20 cellular contexts compared by ENCODE assay signal in genomic region chr6:91243436-91243835, GRCh38.
DNase-seq lines count a peak whose midpoint lies in the region; TF ChIP-seq lines count a peak whose summit lies in the region.
"Had no signal": no experiment of that assay in that cellular context is flagged by ENCODE, and none has a peak within 500 bp of the region (broad histone marks: within the 10 kb centered on the region; RNA-seq: fewer than 3 reads in every experiment).

No MANE protein-coding gene starts in this region.

- H3K36me3 ChIP-seq in right atrium auricular region = no peaks in the 10 kb centered on the region
- H3K36me3 ChIP-seq: BLaER1 treated with 17β-estradiol and CSF1 and Interleukin-3, amounts not matched to agents 10 nM and 100 nM had no signal

- no peak overlapping the region for H3K4me3 ChIP-seq in right atrium auricular region
- H3K4me3 ChIP-seq: A549; BLaER1 treated with 17β-estradiol and CSF1 and Interleukin-3, amounts not matched to agents 10 nM and 100 nM had no signal

- H3K27me3 ChIP-seq in right atrium auricular region = no peaks in the 10 kb centered on the region
- H3K27me3 ChIP-seq: BLaER1 treated with 17β-estradiol and CSF1 and Interleukin-3, amounts not matched to agents 10 nM and 100 nM had no signal

- no peaks in the 10 kb centered on the region for H3K9me3 ChIP-seq in right atrium auricular region
- H3K9me3 ChIP-seq: A549; BLaER1 treated with 17β-estradiol and CSF1 and Interleukin-3, amounts not matched to agents 10 nM and 100 nM; Caco-2 had no signal

- H3K4me1 ChIP-seq in right atrium auricular region = no peaks in the 10 kb centered on the region
- H3K4me1 ChIP-seq: A549; BLaER1 treated with 17β-estradiol and CSF1 and Interleukin-3, amounts not matched to agents 10 nM and 100 nM; Caco-2 had no signal

- TF ChIP-seq CTCF in right atrium auricular region (IDR thresholded peaks at IDR 0.05) = no peak

- DNase-seq in DMS 273 (lab: John Stamatoyannopoulos, UW; ENCODE audit: unreplicated experiment) = peak; percentile 4
- no peak for DNase-seq in DMS 273 treated with DMSO at 0.1 percent for 48 hours (lab: John Stamatoyannopoulos, UW)
- DNase-seq in NCI-H1694 treated with DMSO at 0.1 percent for 48 hours (lab: John Stamatoyannopoulos, UW) = peak; percentile 20
- DNase-seq in NCI-H446 treated with DMSO at 0.1 percent for 48 hours (lab: John Stamatoyannopoulos, UW) = peak; percentile 78
- DNase-seq in DMS53 (lab: John Stamatoyannopoulos, UW) = no peak
- DNase-seq in right atrium auricular region (ENCODE audit: low spot score) = no peak
- no peak for DNase-seq in hippocampal formation (lab: John Stamatoyannopoulos, UW)
- DNase-seq: AML-193; Caco-2; Calu3; CD4-positive, alpha-beta T cell; CD8-positive, alpha-beta T cell; DMS79; DND-41; EL; GF-D8 had no signal

- H3K27ac ChIP-seq in right atrium auricular region = no peak overlapping the region
- H3K27ac ChIP-seq: 22Rv1; A549; BLaER1 treated with 17β-estradiol and CSF1 and Interleukin-3, amounts not matched to agents 10 nM and 100 nM; C4-2B had no signal

Comparison
In these comparisons a context has a peak if more than half of its experiments do, and no peak if none do; other contexts are left out.
1. DNase-seq: peak in DMS 273 (single experiment), NCI-H1694 treated with DMSO at 0.1 percent for 48 hours (single experiment) and NCI-H446 treated with DMSO at 0.1 percent for 48 hours (single experiment); none in DMS 273 treated with DMSO at 0.1 percent for 48 hours (single experiment), DMS53 (single experiment), right atrium auricular region (single experiment) and hippocampal formation (0 of 2).